12 cellular contexts compared by ENCODE assay signal in the genomic region with DNA sequence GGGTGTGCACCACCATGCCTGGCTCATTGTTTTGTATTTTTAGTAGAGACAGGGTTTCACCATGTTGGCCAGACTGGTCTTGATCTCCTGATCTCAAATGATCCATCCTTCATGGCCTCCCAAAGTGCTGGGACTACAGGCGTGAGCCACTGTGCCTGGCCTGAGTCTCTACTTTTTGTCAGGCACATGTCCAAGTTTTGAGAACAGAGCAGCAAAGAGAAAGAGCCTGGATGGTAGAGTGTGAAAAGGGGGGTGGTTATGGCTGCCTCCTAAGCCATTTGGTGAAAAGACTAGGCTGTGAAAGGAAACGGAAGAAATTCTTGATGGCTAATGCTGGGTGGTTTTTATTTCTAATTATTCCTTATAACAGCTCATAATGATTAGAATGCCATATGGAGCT.
DNase-seq lines count a peak whose midpoint lies in the region; ATAC-seq and TF ChIP-seq lines count a peak whose summit lies in the region.
"Had no signal": no experiment of that assay in that cellular context is flagged by ENCODE, and none has a peak within 500 bp of the region (broad histone marks: within the 10 kb centered on the region; RNA-seq: fewer than 3 reads in every experiment).

No MANE protein-coding gene starts in this region.

- H3K9me3 Mint-ChIP-seq in immature natural killer cell: no peaks in the 10 kb centered on the region
- H3K9me3 Mint-ChIP-seq: CD4-positive, alpha-beta memory T cell had no signal

- intact Hi-C loops in left ventricle myocardium inferior (cut with micrococcal nuclease): no loop called here
- intact Hi-C loops in cardiac septum (cut with DNase I): no loop called here

- H3K4me3 ChIP-seq in left ventricle myocardium inferior: no peak overlapping the region
- H3K4me3 ChIP-seq: K562 had no signal

- H3K9me3 ChIP-seq in left ventricle myocardium inferior (replicated peaks): no peaks in the 10 kb centered on the region

- no peaks in the 10 kb centered on the region for H3K27me3 ChIP-seq in left ventricle myocardium inferior (ENCODE audit: low read depth)

- H3K36me3 ChIP-seq in left ventricle myocardium inferior: no peaks in the 10 kb centered on the region

- no peaks in the 10 kb centered on the region for H3K36me3 Mint-ChIP-seq in immature natural killer cell
- H3K36me3 Mint-ChIP-seq: CD4-positive, alpha-beta memory T cell had no signal

- in situ Hi-C loops in G401 (cut with HindIII; ENCODE audit: low sequenced_read_pairs): no loop called here

- H3K4me3 Mint-ChIP-seq in immature natural killer cell: no peak overlapping the region
- H3K4me3 Mint-ChIP-seq: B cell; CD4-positive, alpha-beta memory T cell had no signal

- peaks cover 100% of the 10 kb centered on the region for H3K4me1 ChIP-seq in left ventricle myocardium inferior

- ATAC-seq in HG02870 (IDR thresholded peaks at IDR 0.05; ENCODE audit: unreplicated experiment): no peak

- peaks cover 0 to 2% (median 2%) of the 10 kb centered on the region in 3 donors for H3K27me3 Mint-ChIP-seq in immature natural killer cell (ENCODE audit: low read depth in 3 of 3)

- H3K4me1 Mint-ChIP-seq in immature natural killer cell: peaks cover 17 to 38% of the 10 kb centered on the region in 2 donors

- TF ChIP-seq CTCF in left ventricle myocardium inferior (IDR thresholded peaks at IDR 0.05; ENCODE audit: borderline replicate concordance): no peak

- no peak overlapping the region for H3K27ac Mint-ChIP-seq in immature natural killer cell
- H3K27ac Mint-ChIP-seq: B cell had no signal

- H3K27ac ChIP-seq in left ventricle myocardium inferior (replicated peaks): peak overlapping the region; percentile 22
- H3K27ac ChIP-seq in caudate nucleus (ENCODE audit: low read depth, low read length): peak overlapping the region; percentile 65

- no peak for DNase-seq in left ventricle myocardium inferior
- no peak for DNase-seq in cardiac septum (ENCODE audit: low spot score)
- DNase-seq in caudate nucleus (lab: John Stamatoyannopoulos, UW): peak in 7 of 61 donors; percentile 9 to 35 (median 21)
- DNase-seq in pons (ENCODE audit: low spot score): peak; percentile 79
- DNase-seq in immature natural killer cell: no peak
- DNase-seq in G401 (ENCODE audit: low spot score): no peak
- no peak for DNase-seq in ureter (ENCODE audit: low spot score)
- DNase-seq: 8988T had no signal
